2 cellular contexts compared by ENCODE assay signal in genomic region chr4:20288846-20289512, GRCh38.
TF ChIP-seq lines count a peak whose summit lies in the region.

No MANE protein-coding gene starts in this region.

TF ChIP-seq in HEK293, 187 proteins besides CTCF, POLR2A, EP300 and RAD21:
- TF ChIP-seq PRDM6 (tag by site-specific recombination; IDR thresholded peaks at IDR 0.05) (peak; percentile 41; the same call in 1 of the 2 replicates), KLF1 (tag by site-specific recombination; IDR thresholded peaks at IDR 0.05) (no peak)

TF ChIP-seq in GM23338, 12 proteins besides CTCF, POLR2A, EP300 and RAD21:
- TF ChIP-seq ZNF331 (CRISPR knock-in tag; IDR thresholded peaks at IDR 0.05; ENCODE audit: low read depth) (no peak), REST (IDR thresholded peaks at IDR 0.05; ENCODE audit: unreplicated experiment) (no peak), EZH2 (IDR thresholded peaks at IDR 0.05; ENCODE audit: low read depth, unreplicated experiment) (no peak), STAT1 (IDR thresholded peaks at IDR 0.05; ENCODE audit: unreplicated experiment) (no peak), CREB1 (CRISPR knock-in tag; IDR thresholded peaks at IDR 0.05; ENCODE audit: low read depth) (no peak), EZH2phosphoT487 (IDR thresholded peaks at IDR 0.05; ENCODE audit: unreplicated experiment) (no peak)
- TF ChIP-seq, protein P1, sequence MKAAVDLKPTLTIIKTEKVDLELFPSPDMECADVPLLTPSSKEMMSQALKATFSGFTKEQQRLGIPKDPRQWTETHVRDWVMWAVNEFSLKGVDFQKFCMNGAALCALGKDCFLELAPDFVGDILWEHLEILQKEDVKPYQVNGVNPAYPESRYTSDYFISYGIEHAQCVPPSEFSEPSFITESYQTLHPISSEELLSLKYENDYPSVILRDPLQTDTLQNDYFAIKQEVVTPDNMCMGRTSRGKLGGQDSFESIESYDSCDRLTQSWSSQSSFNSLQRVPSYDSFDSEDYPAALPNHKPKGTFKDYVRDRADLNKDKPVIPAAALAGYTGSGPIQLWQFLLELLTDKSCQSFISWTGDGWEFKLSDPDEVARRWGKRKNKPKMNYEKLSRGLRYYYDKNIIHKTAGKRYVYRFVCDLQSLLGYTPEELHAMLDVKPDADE (IDR thresholded peaks at IDR 0.05): no peak
